18 cellular contexts compared by ENCODE assay signal in the genomic region with DNA sequence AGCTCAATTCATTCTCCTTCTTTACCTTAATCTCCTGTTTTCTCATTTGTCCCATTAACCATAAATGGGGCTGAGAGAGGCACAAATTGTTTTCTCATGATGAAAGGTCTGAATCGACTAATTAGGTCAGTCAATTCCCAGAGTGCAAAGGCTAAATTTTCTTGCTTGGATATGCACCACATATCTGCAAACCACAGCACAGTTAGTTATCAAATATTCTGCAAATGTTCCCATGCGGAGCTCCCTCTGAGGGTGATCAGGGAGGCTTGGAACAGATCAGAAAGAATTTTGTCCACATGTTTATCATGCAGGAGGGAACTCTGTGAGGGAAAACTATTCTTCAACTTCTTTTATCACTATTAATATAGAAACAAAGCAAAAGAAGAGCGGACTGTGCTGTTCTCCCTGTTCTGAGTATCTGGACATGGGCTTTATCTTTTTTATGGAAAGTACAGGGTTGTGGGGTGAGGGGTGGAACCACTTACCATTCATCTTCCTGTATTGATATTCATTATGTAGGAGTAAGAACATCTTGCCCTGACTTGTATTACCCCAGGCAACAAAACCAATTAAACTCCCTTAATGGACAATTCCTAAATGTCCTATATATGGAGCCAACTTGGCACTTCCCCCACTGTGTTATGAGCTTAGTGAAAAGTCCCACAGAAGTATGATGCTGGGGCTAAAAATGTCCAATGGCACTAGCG.
DNase-seq lines count a peak whose midpoint lies in the region; ATAC-seq, FAIRE-seq and TF ChIP-seq lines count a peak whose summit lies in the region.
"Had no signal": no experiment of that assay in that cellular context is flagged by ENCODE, and none has a peak within 500 bp of the region (broad histone marks: within the 10 kb centered on the region; RNA-seq: fewer than 3 reads in every experiment).

No MANE protein-coding gene starts in this region.

- ATAC-seq in Right ventricle myocardium superior (ENCODE audit: poor library complexity): peak; percentile 39
- peak; percentile 19 for ATAC-seq in esophagus mucosa
- ATAC-seq in HepG2: peak; percentile 54; the same call in 2 of the 3 replicates
- no peak for ATAC-seq in GM21360 (IDR thresholded peaks at IDR 0.05; ENCODE audit: unreplicated experiment)
- ATAC-seq in GM21423 (IDR thresholded peaks at IDR 0.05; ENCODE audit: unreplicated experiment): no peak
- ATAC-seq: activated CD8-positive, alpha-beta T cell treated with anti-CD3 and anti-CD28 coated beads, Interleukin-2, amount 10 ng/mL, durations not matched to agents 7 days and 5 days had no signal

- no peak for TF ChIP-seq CTCF in right atrium auricular region (IDR thresholded peaks at IDR 0.05)
- TF ChIP-seq CTCF in HepG2 (CRISPR knock-in tag; IDR thresholded peaks at IDR 0.05): no peak

- WGBS in HepG2 (ENCODE audit: low lambda C conversion rate): 77% methylated on average over 4 of the region's 4 CpGs

- no peaks in the 10 kb centered on the region for H3K9me3 ChIP-seq in right atrium auricular region
- H3K9me3 ChIP-seq in HepG2 (ENCODE audit: low read length): no peaks in the 10 kb centered on the region
- H3K9me3 ChIP-seq: thoracic aorta had no signal

- no peaks in the 10 kb centered on the region for H3K36me3 ChIP-seq in right atrium auricular region
- H3K36me3 ChIP-seq in HepG2 (replicated peaks in 1 of 2; ENCODE audit: control insufficient read depth in 1 of 2, insufficient read depth in 2 of 2, low read length in 2 of 2): no peaks in the 10 kb centered on the region
- H3K36me3 ChIP-seq: thoracic aorta had no signal

- no TSS peak for BruUV-seq in HepG2 (replicated peaks; lab: Mats Ljungman, UMichigan)

- H3K9ac ChIP-seq in HepG2 (ENCODE audit: insufficient read depth, low read depth, low read length): no peak overlapping the region

- H2AFZ ChIP-seq in HepG2 (ENCODE audit: low read length): no peak overlapping the region

- no peak overlapping the region for H3K27ac ChIP-seq in right atrium auricular region
- no peak overlapping the region for H3K27ac ChIP-seq in HepG2 (ENCODE audit: extremely low read length, insufficient read depth, low read length)
- H3K27ac ChIP-seq: thoracic aorta had no signal

- in situ Hi-C loops in HepG2 (cut with HindIII; ENCODE audit: extremely low pct_ligation_motif_present, low pct_unique_long_range_greater_than_20kb): no loop called here

- H3K27me3 ChIP-seq in right atrium auricular region (no peaks in the 10 kb centered on the region), HepG2 (ENCODE audit: control insufficient read depth in 1 of 2, insufficient read depth in 2 of 2, low read length in 2 of 2) (no peaks in the 10 kb centered on the region)

- H3K4me1 ChIP-seq in right atrium auricular region (peaks cover 0 to 6% of the 10 kb centered on the region in 2 donors), HepG2 (ENCODE audit: insufficient read depth, low read length) (peaks cover 17% of the 10 kb centered on the region)

- TF ChIP-seq EP300 in HepG2 (IDR thresholded peaks at IDR 0.05; ENCODE audit: low read depth in 2 of 2, low read length in 2 of 2) (no peak), HepG2 (CRISPR knock-in tag; IDR thresholded peaks at IDR 0.05; ENCODE audit: borderline replicate concordance) (no peak)

- intact Hi-C loops in Right ventricle myocardium superior (cut with DNase I) (no loop called here), HepG2 (cut with micrococcal nuclease; ENCODE audit: unreplicated experiment) (no loop called here)

- POLR2A ChIA-PET in HepG2 (lab: Yijun Ruan, JAX): interaction anchor here (2.5 kb wide), 1 partner anchor 15 kb away, joined by 9 read pairs; no protein-coding TSS in a partner anchor

- no peak overlapping the region for H3K4me2 ChIP-seq in HepG2 (ENCODE audit: low read depth, low read length)

- H4K20me1 ChIP-seq in HepG2 (ENCODE audit: insufficient read depth, low read length): no peaks in the 10 kb centered on the region

- DNase-seq in Right ventricle myocardium superior: no peak
- DNase-seq in right atrium auricular region (ENCODE audit: low spot score): no peak
- no peak for DNase-seq in HepG2 (ENCODE audit: low spot score)
- no peak for DNase-seq in DMS53 (lab: John Stamatoyannopoulos, UW)
- no peak for DNase-seq in EL
- DNase-seq: activated CD8-positive, alpha-beta T cell treated with anti-CD3 and anti-CD28 coated beads, Interleukin-2, amount 10 ng/mL, durations not matched to agents 7 days and 5 days; amygdala; CD4-positive, alpha-beta memory T cell; dermis blood vessel endothelial cell; NCI-H1092; NCI-H345; posterior cingulate gyrus had no signal

- no peak for FAIRE-seq in HepG2 (lab: Jason Lieb, UNC)
- FAIRE-seq: GM12891, islet of Langerhans had no signal

- H3K4me3 ChIP-seq in right atrium auricular region (no peak overlapping the region), HepG2 (replicated peaks in 1 of 3; ENCODE audit: insufficient read depth in 1 of 3, low read depth in 2 of 3, low read length in 3 of 3) (no peak overlapping the region)
- H3K4me3 ChIP-seq: thoracic aorta had no signal

- H3K79me2 ChIP-seq in HepG2 (ENCODE audit: insufficient read depth, low read length): no peaks in the 10 kb centered on the region

- CTCF ChIA-PET in HepG2 (lab: Yijun Ruan, JAX; ENCODE audit: low intra/inter-chr PET ratio, low total read pairs): no interaction called here

- no peak for TF ChIP-seq POLR2A in HepG2 (IDR thresholded peaks at IDR 0.05; ENCODE audit: insufficient read depth in 1 of 2, low read depth in 2 of 2, low read length in 2 of 2)

- no peak for TF ChIP-seq RAD21 in HepG2 (CRISPR knock-in tag; IDR thresholded peaks at IDR 0.05)

TF ChIP-seq in HepG2, 621 proteins besides CTCF, POLR2A, EP300 and RAD21:
- TF ChIP-seq ZNF235 (CRISPR knock-in tag; IDR thresholded peaks at IDR 0.05; ENCODE audit: borderline replicate concordance) (no peak), KAT2B (IDR thresholded peaks at IDR 0.05; ENCODE audit: borderline replicate concordance, low read depth, low read length) (0 out of 2 replicates have a peak, but pooled peaks have one; percentile 18), REXO4 (CRISPR knock-in tag; IDR thresholded peaks at IDR 0.05; ENCODE audit: borderline replicate concordance) (no peak), SMAD3 (CRISPR knock-in tag; IDR thresholded peaks at IDR 0.05) (no peak), SP1 (IDR thresholded peaks at IDR 0.05) (no peak), SP1 (CRISPR knock-in tag; IDR thresholded peaks at IDR 0.05) (no peak), MIXL1 (CRISPR knock-in tag; IDR thresholded peaks at IDR 0.05) (peak; percentile 73)
- TF ChIP-seq, protein P1, sequence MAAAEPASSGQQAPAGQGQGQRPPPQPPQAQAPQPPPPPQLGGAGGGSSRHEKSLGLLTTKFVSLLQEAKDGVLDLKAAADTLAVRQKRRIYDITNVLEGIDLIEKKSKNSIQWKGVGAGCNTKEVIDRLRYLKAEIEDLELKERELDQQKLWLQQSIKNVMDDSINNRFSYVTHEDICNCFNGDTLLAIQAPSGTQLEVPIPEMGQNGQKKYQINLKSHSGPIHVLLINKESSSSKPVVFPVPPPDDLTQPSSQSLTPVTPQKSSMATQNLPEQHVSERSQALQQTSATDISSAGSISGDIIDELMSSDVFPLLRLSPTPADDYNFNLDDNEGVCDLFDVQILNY (CRISPR knock-in tag; conservative IDR thresholded peaks at IDR 0.05): no peak
TF ChIP-seq in HepG2: peak in this region for 2.

Comparison
In these comparisons a context has a peak if more than half of its experiments do, and no peak if none do; other contexts are left out.
1. ATAC-seq: peak in Right ventricle myocardium superior (single experiment), esophagus mucosa (single experiment) and HepG2 (single experiment); none in GM21360 (single experiment) and GM21423 (single experiment).